Comparison of ENCODE assay signal across 32 cellular contexts in genomic region chr10:116084166-116084565, GRCh38.
DNase-seq lines count a peak whose midpoint lies in the region; ATAC-seq and FAIRE-seq lines count a peak whose summit lies in the region.
"Had no signal": no experiment of that assay in that cellular context is flagged by ENCODE, and none has a peak within 500 bp of the region (broad histone marks: within the 10 kb centered on the region; RNA-seq: fewer than 3 reads in every experiment).

No MANE protein-coding gene starts in this region.

- DNase-seq in ELR (ENCODE audit: low read depth) (peak; percentile 30), RCC 7860 (ENCODE audit: low spot score) (peak; percentile 98), iris pigment epithelial cell (ENCODE audit: low read depth) (peak; percentile 12), SIG-M5 treated with dmso at 0.1 percent for 504 hours (lab: John Stamatoyannopoulos, UW; ENCODE audit: unreplicated experiment) (no peak), cerebellar nuclear complex (lab: John Stamatoyannopoulos, UW) (no peak)
- DNase-seq: activated CD4-positive, CD25-positive, alpha-beta regulatory T cell; activated CD8-positive, alpha-beta memory T cell treated with anti-CD3 and anti-CD28 coated beads, Interleukin-2, amount 10 ng/mL, durations not matched to agents 7 days and 5 days; activated gamma-delta T cell; activated T-cell treated with anti-CD3 and anti-CD28 coated beads, Interleukin-2, amount 50 U/mL, for 4 hours; Calu3; DMS79; dorsolateral prefrontal cortex; foreskin fibroblast; heart left ventricle; Karpas-422; kidney; MV-4-11; naive B cell; NCI-H146; NCI-H345; NCI-H748 treated with DMSO at 0.1 percent for 48 hours; nucleus accumbens; SHP77 treated with DMSO at 0.1 percent for 48 hours; stimulated activated CD4-positive, alpha-beta T cell treated with anti-CD3 and anti-CD28 coated beads, Interleukin-15, amount 100 ng/mL, for 24 hours; stimulated activated CD4-positive, alpha-beta T cell treated with anti-CD3 and anti-CD28 coated beads, Interleukin-4, amount 100 ng/mL, for 4 hours; T-helper 9 cell; tibial artery had no signal

- peak; percentile 98 for FAIRE-seq in RCC 7860 (lab: Jason Lieb, UNC)
- FAIRE-seq: endometrium, H54, kidney had no signal

- ATAC-seq in HG03521 (IDR thresholded peaks at IDR 0.05; ENCODE audit: unreplicated experiment) (no peak), HG02970 (IDR thresholded peaks at IDR 0.05; ENCODE audit: low FRiP score, unreplicated experiment) (no peak)
- ATAC-seq: activated CD8-positive, alpha-beta memory T cell treated with anti-CD3 and anti-CD28 coated beads, Interleukin-2, amount 10 ng/mL, durations not matched to agents 7 days and 5 days; activated T-cell treated with anti-CD3 and anti-CD28 coated beads, Interleukin-2, amount 50 U/mL, for 4 hours; heart left ventricle; Panc1 had no signal

Comparison
In these comparisons a context has a peak if more than half of its experiments do, and no peak if none do; other contexts are left out.
1. DNase-seq: peak in ELR (single experiment), RCC 7860 (single experiment) and iris pigment epithelial cell (single experiment); none in SIG-M5 treated with dmso at 0.1 percent for 504 hours (single experiment) and cerebellar nuclear complex (0 of 2).